In genomic region chr13:20353973-20354372, GRCh38 we compare ENCODE assay signal across 14 cellular contexts.
DNase-seq lines count a peak whose midpoint lies in the region; ATAC-seq and TF ChIP-seq lines count a peak whose summit lies in the region.
"Had no signal": no experiment of that assay in that cellular context is flagged by ENCODE, and none has a peak within 500 bp of the region (broad histone marks: within the 10 kb centered on the region; RNA-seq: fewer than 3 reads in every experiment).

No MANE protein-coding gene starts in this region.

- H3K36me3 ChIP-seq in cardiac muscle cell: no peaks in the 10 kb centered on the region

- no peak overlapping the region for H3K27ac ChIP-seq in cardiac muscle cell
- H3K27ac ChIP-seq: VCaP had no signal

- ATAC-seq in left cardiac atrium (no peak), GM18520 (IDR thresholded peaks at IDR 0.05; ENCODE audit: unreplicated experiment) (no peak), HG03025 (IDR thresholded peaks at IDR 0.05; ENCODE audit: low FRiP score, unreplicated experiment) (no peak), HG03460 (IDR thresholded peaks at IDR 0.05; ENCODE audit: unreplicated experiment) (no peak)

- DNase-seq in cardiac muscle cell (ENCODE audit: low read depth in 1 of 2, low spot score in 1 of 2): peak in 1 of 2 donors; percentile 64
- no peak for DNase-seq in left cardiac atrium
- DNase-seq in SIG-M5 treated with dmso at 0.1 percent for 504 hours (lab: John Stamatoyannopoulos, UW; ENCODE audit: unreplicated experiment): peak; percentile 89
- peak; percentile 52 for DNase-seq in fibroblast of peridontal ligament (ENCODE audit: extremely low read depth)
- DNase-seq in central memory CD4-positive, alpha-beta T cell: no peak
- DNase-seq: activated T-cell treated with anti-CD3 and anti-CD28 coated beads, Interleukin-2, amount 50 U/mL, for 48 hours; head of caudate nucleus; NCI-H2171 treated with DMSO at 0.1 percent for 48 hours; RPMI8226; substantia nigra had no signal

- intact Hi-C loops in left cardiac atrium (cut with DNase I): no loop called here

- H3K27me3 ChIP-seq in cardiac muscle cell: no peaks in the 10 kb centered on the region

- no peak overlapping the region for H3K4me3 ChIP-seq in cardiac muscle cell

- peak; percentile 26 for TF ChIP-seq CTCF in cardiac muscle cell (IDR thresholded peaks at IDR 0.05; ENCODE audit: low read depth, low read length)

- peaks cover 3% of the 10 kb centered on the region for H3K4me1 ChIP-seq in cardiac muscle cell (ENCODE audit: low read depth)

- H3K9me3 ChIP-seq in cardiac muscle cell (ENCODE audit: low read depth): no peaks in the 10 kb centered on the region

Comparison
In these comparisons a context has a peak if more than half of its experiments do, and no peak if none do; other contexts are left out.
1. DNase-seq: peak in SIG-M5 treated with dmso at 0.1 percent for 504 hours (single experiment) and fibroblast of peridontal ligament (single experiment); none in left cardiac atrium (single experiment) and central memory CD4-positive, alpha-beta T cell (single experiment).